24 cellular contexts compared by ENCODE assay signal in the genomic region with DNA sequence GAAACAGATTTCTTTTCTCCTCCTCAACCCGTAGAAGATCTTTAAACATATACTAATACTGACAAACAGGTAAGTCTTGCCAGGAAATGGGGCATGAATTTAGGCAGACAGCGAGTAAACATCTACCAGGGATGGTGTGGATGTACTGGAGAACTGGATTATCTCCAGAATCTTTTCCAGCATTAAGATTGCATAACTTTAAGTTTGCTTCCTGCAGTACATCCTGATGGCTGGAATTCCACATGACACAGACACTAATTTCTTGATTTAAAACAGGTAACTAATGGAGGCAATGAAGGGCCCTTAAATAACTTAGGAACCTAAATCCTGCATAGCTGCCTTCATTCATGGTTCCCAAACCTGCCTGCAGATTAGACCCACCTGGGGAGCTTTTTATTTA. TPM values are rescaled to one million over a fixed set of nuclear protein-coding genes. Genes with fewer than 3 reads are reported as not detected.
"Had no signal": no experiment of that assay in that cellular context is flagged by ENCODE, and none has a peak within 500 bp of the region (broad histone marks: within the 10 kb centered on the region; RNA-seq: fewer than 3 reads in every experiment).

No MANE protein-coding gene starts in this region.

- H3K4me3 ChIP-seq: adrenal gland, esophagus squamous epithelium, heart right ventricle, left lung, lung, sigmoid colon, smooth muscle cell, stomach, suprapubic skin, transverse colon had no signal

- DNase-seq: activated naive CD4-positive, alpha-beta T cell; activated T-cell treated with anti-CD3 and anti-CD28 coated beads, Interleukin-2, amount 50 U/mL, for 1 hour; adrenal gland; esophagus squamous epithelium; heart right ventricle; kidney; left lung; naive B cell; occipital lobe; posterior cingulate gyrus; sigmoid colon; stimulated activated CD4-positive, alpha-beta T cell treated with anti-CD3 and anti-CD28 coated beads, Interleukin-15, amount 100 ng/mL, for 24 hours; stomach; transverse colon had no signal

- H3K27ac ChIP-seq: adrenal gland, esophagus squamous epithelium, heart right ventricle, left lung, stomach, suprapubic skin had no signal

RNA-seq across cellular contexts. Expression of gene BSX, which starts 58.3 kb away (rescaled TPM):
- total RNA-seq: activated T-helper 2 cell treated with anti-CD3 and anti-CD28 coated beads, Interferon-gamma antibody, Interleukin-2, Interleukin-4, amounts not matched to agents 10 μg/mL and 5 μg/mL and 100 μg/mL, durations not matched to agents 14 hours and 24 hours and 36 hours; adrenal gland; astrocyte; dermis microvascular lymphatic vessel endothelial cell; esophagus squamous epithelium; heart right ventricle; kidney; left lung; lung; mesenteric fat pad; mucosa of gallbladder; neural crest cell; occipital lobe; sigmoid colon; smooth muscle cell; stomach; suprapubic skin; transverse colon; WTC11 had no signal
- polyA plus RNA-seq: adrenal gland, heart right ventricle, lung, sigmoid colon, smooth muscle cell, stomach had no signal
